Comparison of ENCODE assay signal across 14 cellular contexts in the genomic region with DNA sequence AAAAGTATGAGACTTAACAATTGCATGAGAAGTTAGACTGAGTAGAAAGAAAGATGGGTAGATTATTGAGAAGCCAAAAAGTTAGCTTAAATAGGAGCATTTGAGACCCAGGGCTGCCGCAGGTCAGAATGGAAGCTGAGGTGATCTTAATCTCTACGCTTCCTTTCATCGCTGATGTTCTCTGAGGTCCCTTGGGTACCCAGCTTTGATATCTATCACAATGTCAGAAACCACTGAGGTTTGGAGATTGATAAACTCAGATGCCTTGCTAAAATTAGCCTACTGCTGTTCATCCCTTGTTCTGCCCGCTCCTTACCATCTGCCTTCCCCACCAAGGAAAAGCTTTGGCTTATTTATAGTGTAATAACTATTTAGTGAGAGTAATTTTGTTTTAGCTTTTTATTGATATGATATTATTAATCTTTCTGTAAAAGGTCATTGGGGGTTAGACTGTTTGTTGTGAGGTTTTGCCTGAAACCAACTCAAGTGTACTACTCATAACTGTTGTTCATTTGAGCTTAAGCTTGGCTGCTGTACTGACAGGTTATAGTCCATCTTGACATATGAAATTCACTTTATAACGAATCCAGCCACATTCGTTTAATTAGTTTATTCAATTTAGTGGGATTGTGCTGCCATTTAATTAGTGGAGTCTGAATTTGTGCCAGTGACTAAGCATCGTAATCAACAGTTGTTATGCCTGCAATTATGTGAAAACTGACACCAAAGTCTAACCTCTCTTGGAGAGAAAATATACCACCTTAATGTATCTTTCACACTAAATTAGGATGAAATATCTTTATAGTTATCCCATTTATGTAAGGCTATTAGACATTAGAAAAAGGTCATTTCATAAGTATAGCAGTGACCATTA. TPM values are rescaled to one million over a fixed set of nuclear protein-coding genes. Genes with fewer than 3 reads are reported as not detected.
DNase-seq lines count a peak whose midpoint lies in the region; ATAC-seq, FAIRE-seq and TF ChIP-seq lines count a peak whose summit lies in the region.
"Had no signal": no experiment of that assay in that cellular context is flagged by ENCODE, and none has a peak within 500 bp of the region (broad histone marks: within the 10 kb centered on the region; RNA-seq: fewer than 3 reads in every experiment).

No MANE protein-coding gene starts in this region.

- peaks cover 3% of the 10 kb centered on the region for H3K9me3 Mint-ChIP-seq in activated T-cell treated with anti-CD3 and anti-CD28 coated beads, Interleukin-2, amount 50 U/mL, for 24 hours
- H3K9me3 Mint-ChIP-seq in T-helper 1 cell treated with Interleukin-12 subunit alpha and Interleukin-12 subunit beta and Interleukin-4 antibody, amounts not matched to agents 30 μg/mL and 1 μg/mL, for 36 hours = peaks cover 4% of the 10 kb centered on the region
- H3K9me3 Mint-ChIP-seq in naive thymus-derived CD4-positive, alpha-beta T cell = peaks cover 0 to 9% (median 0%) of the 10 kb centered on the region in 11 donors

- DNase-seq in activated T-cell treated with anti-CD3 and anti-CD28 coated beads, Interleukin-2, amount 50 U/mL, for 24 hours = no peak
- no peak for DNase-seq in activated T-cell treated with anti-CD3 and anti-CD28 coated beads, Interleukin-2, amount 50 U/mL, for 1 hour
- DNase-seq in GM12891 (ENCODE audit: insufficient read length, low spot score) (no peak), lower lobe of right lung (no peak)
- no peak for DNase-seq in naive thymus-derived CD4-positive, alpha-beta T cell
- DNase-seq: activated CD8-positive, alpha-beta memory T cell treated with anti-CD3 and anti-CD28 coated beads, Interleukin-2, amount 50 U/mL, for 48 hours had no signal

- TF ChIP-seq CTCF in lower lobe of right lung (IDR thresholded peaks at IDR 0.05) = no peak

- peak; percentile 58 for FAIRE-seq in GM12891 (lab: Jason Lieb, UNC)

- peaks cover 71% of the 10 kb centered on the region for H3K4me1 Mint-ChIP-seq in activated T-cell treated with anti-CD3 and anti-CD28 coated beads, Interleukin-2, amount 50 U/mL, for 24 hours (ENCODE audit: low read depth)
- peaks cover 39% of the 10 kb centered on the region for H3K4me1 Mint-ChIP-seq in T-helper 1 cell treated with Interleukin-12 subunit alpha and Interleukin-12 subunit beta and Interleukin-4 antibody, amounts not matched to agents 30 μg/mL and 1 μg/mL, for 36 hours (ENCODE audit: low read depth)
- peaks cover 41 to 87% (median 77%) of the 10 kb centered on the region in 7 donors for H3K4me1 Mint-ChIP-seq in naive thymus-derived CD4-positive, alpha-beta T cell

- peak overlapping the region; percentile 17 for H3K4me3 ChIP-seq in naive thymus-derived CD4-positive, alpha-beta T cell (ENCODE audit: low read length)
- no peak overlapping the region for H3K4me3 ChIP-seq in lower lobe of right lung
- H3K4me3 ChIP-seq: ascending aorta, coronary artery, hepatocyte, SJSA1 had no signal

- H3K4me1 ChIP-seq in naive thymus-derived CD4-positive, alpha-beta T cell (ENCODE audit: control insufficient read depth in 2 of 2, insufficient read depth in 2 of 2, low read length in 2 of 2) = peaks cover 30 to 31% of the 10 kb centered on the region in 2 donors
- H3K4me1 ChIP-seq in lower lobe of right lung = no peaks in the 10 kb centered on the region
- H3K4me1 ChIP-seq: ascending aorta, SJSA1 had no signal

- CTCF ChIA-PET in naive thymus-derived CD4-positive, alpha-beta T cell (lab: Charles Lee) = interaction anchor here (0.6 to 2.5 kb wide), 7 partner anchors 8 to 1556 kb away, joined by 3 to 14 read pairs (median 3); partner anchors contain the start of gene MCUB

- H3K4me3 Mint-ChIP-seq in activated T-cell treated with anti-CD3 and anti-CD28 coated beads, Interleukin-2, amount 50 U/mL, for 24 hours = peak overlapping the region; percentile 0
- peak overlapping the region; percentile 19 for H3K4me3 Mint-ChIP-seq in T-helper 1 cell treated with Interleukin-12 subunit alpha and Interleukin-12 subunit beta and Interleukin-4 antibody, amounts not matched to agents 30 μg/mL and 1 μg/mL, for 36 hours
- peak overlapping the region; percentile 42 to 83 (median 70) for H3K4me3 Mint-ChIP-seq in naive thymus-derived CD4-positive, alpha-beta T cell

- peaks cover 0 to 6% (median 0%) of the 10 kb centered on the region in 3 experiments for H3K36me3 ChIP-seq in naive thymus-derived CD4-positive, alpha-beta T cell (ENCODE audit: control insufficient read depth in 2 of 3, insufficient read depth in 3 of 3, low read length in 3 of 3)
- no peaks in the 10 kb centered on the region for H3K36me3 ChIP-seq in lower lobe of right lung
- H3K36me3 ChIP-seq: ascending aorta, SJSA1 had no signal

- no peak for TF ChIP-seq POLR2A in GM12891 (IDR thresholded peaks at IDR 0.05; ENCODE audit: low read depth, low read length)

- H3K27me3 Mint-ChIP-seq in activated T-cell treated with anti-CD3 and anti-CD28 coated beads, Interleukin-2, amount 50 U/mL, for 24 hours = no peaks in the 10 kb centered on the region
- no peaks in the 10 kb centered on the region for H3K27me3 Mint-ChIP-seq in T-helper 1 cell treated with Interleukin-12 subunit alpha and Interleukin-12 subunit beta and Interleukin-4 antibody, amounts not matched to agents 30 μg/mL and 1 μg/mL, for 36 hours (ENCODE audit: low read depth)
- no peaks in the 10 kb centered on the region for H3K27me3 Mint-ChIP-seq in naive thymus-derived CD4-positive, alpha-beta T cell

- H3K27ac Mint-ChIP-seq in activated T-cell treated with anti-CD3 and anti-CD28 coated beads, Interleukin-2, amount 50 U/mL, for 24 hours = peak overlapping the region; percentile 56
- no peak overlapping the region for H3K27ac Mint-ChIP-seq in T-helper 1 cell treated with Interleukin-12 subunit alpha and Interleukin-12 subunit beta and Interleukin-4 antibody, amounts not matched to agents 30 μg/mL and 1 μg/mL, for 36 hours
- peak overlapping the region in 8 of 9 donors; percentile 26 to 89 (median 75) for H3K27ac Mint-ChIP-seq in naive thymus-derived CD4-positive, alpha-beta T cell

- no peaks in the 10 kb centered on the region for H3K9me3 ChIP-seq in naive thymus-derived CD4-positive, alpha-beta T cell (ENCODE audit: control insufficient read depth in 2 of 3, low read length in 3 of 3)
- no peaks in the 10 kb centered on the region for H3K9me3 ChIP-seq in lower lobe of right lung
- H3K9me3 ChIP-seq: SJSA1 had no signal

- intact Hi-C loops in naive thymus-derived CD4-positive, alpha-beta T cell (cut with micrococcal nuclease) = loop anchor here (1.0 kb wide), 4 partner anchors 8 to 142 kb away; partner anchors contain the start of gene SEC24B (in 1 of the 2)
- intact Hi-C loops in lower lobe of right lung (cut with DNase I) = no loop called here

- peak; percentile 28 for ATAC-seq in naive thymus-derived CD4-positive, alpha-beta T cell
- ATAC-seq in lower lobe of right lung = no peak
- ATAC-seq in GM18517 (IDR thresholded peaks at IDR 0.05; ENCODE audit: unreplicated experiment) = no peak
- ATAC-seq in HG03521 (IDR thresholded peaks at IDR 0.05; ENCODE audit: unreplicated experiment) = no peak

- no peak overlapping the region for H3K27ac ChIP-seq in naive thymus-derived CD4-positive, alpha-beta T cell (ENCODE audit: low read depth, low read length)
- no peak overlapping the region for H3K27ac ChIP-seq in lower lobe of right lung
- H3K27ac ChIP-seq: coronary artery, hepatocyte, HL-60, SJSA1 had no signal

- peaks cover 40% of the 10 kb centered on the region for H3K36me3 Mint-ChIP-seq in activated T-cell treated with anti-CD3 and anti-CD28 coated beads, Interleukin-2, amount 50 U/mL, for 24 hours (ENCODE audit: low read depth)
- H3K36me3 Mint-ChIP-seq in T-helper 1 cell treated with Interleukin-12 subunit alpha and Interleukin-12 subunit beta and Interleukin-4 antibody, amounts not matched to agents 30 μg/mL and 1 μg/mL, for 36 hours (ENCODE audit: low read depth) = peaks cover 31% of the 10 kb centered on the region
- H3K36me3 Mint-ChIP-seq in naive thymus-derived CD4-positive, alpha-beta T cell = peaks cover 3 to 38% (median 35%) of the 10 kb centered on the region in 5 donors

- POLR2A ChIA-PET in naive thymus-derived CD4-positive, alpha-beta T cell (lab: Charles Lee) = interaction anchor here (1.3 to 2.8 kb wide), 4 partner anchors 14 to 75 kb away, joined by 3 to 23 read pairs (median 8); partner anchors contain the start of gene MCUB

- no peaks in the 10 kb centered on the region for H3K27me3 ChIP-seq in naive thymus-derived CD4-positive, alpha-beta T cell (ENCODE audit: control insufficient read depth in 2 of 2, insufficient read depth in 2 of 2, low read length in 2 of 2)
- H3K27me3 ChIP-seq in lower lobe of right lung (ENCODE audit: low read depth) = no peaks in the 10 kb centered on the region
- H3K27me3 ChIP-seq: ascending aorta, hepatocyte, SJSA1 had no signal

TF ChIP-seq in GM12891, 5 proteins besides CTCF, POLR2A, EP300 and RAD21:
- TF ChIP-seq SPI1 (IDR thresholded peaks at IDR 0.05; ENCODE audit: low read depth, low read length) (no peak), PAX5 (IDR thresholded peaks at IDR 0.05; ENCODE audit: insufficient read depth, low read length, severe bottlenecking) (no peak), POLR2AphosphoS5 (IDR thresholded peaks at IDR 0.05; ENCODE audit: low read depth, low read length) (no peak), POU2F2 (IDR thresholded peaks at IDR 0.05; ENCODE audit: low read depth, low read length) (no peak), TAF1 (IDR thresholded peaks at IDR 0.05; ENCODE audit: low read depth, low read length) (no peak)

RNA-seq across cellular contexts. Expression of gene MCUB, which starts 15.1 kb away (rescaled TPM):
- 15.1 TPM for polyA plus RNA-seq in GM12891 (2012; ENCODE audit: low read depth, missing spikeins)
- 100 to 1,000 TPM in 4 of 5 experiments, 10 to 100 TPM in 1; 83.4 to 177 (median 114) TPM for total RNA-seq in naive thymus-derived CD4-positive, alpha-beta T cell
- polyA plus RNA-seq in naive thymus-derived CD4-positive, alpha-beta T cell = 100 to 1,000 TPM; 191 to 207 TPM
- total RNA-seq in lower lobe of right lung = 17.1 TPM

Comparison
In these comparisons a context has a peak if more than half of its experiments do, and no peak if none do; other contexts are left out.
1. H3K4me3 Mint-ChIP-seq: peak in every context shown above with its lines; median percentile 70 in naive thymus-derived CD4-positive, alpha-beta T cell; 19 in T-helper 1 cell treated with Interleukin-12 subunit alpha and Interleukin-12 subunit beta and Interleukin-4 antibody, amounts not matched to agents 30 μg/mL and 1 μg/mL, for 36 hours; 0 in activated T-cell treated with anti-CD3 and anti-CD28 coated beads, Interleukin-2, amount 50 U/mL, for 24 hours.